12 cellular contexts compared by ENCODE assay signal in the genomic region with DNA sequence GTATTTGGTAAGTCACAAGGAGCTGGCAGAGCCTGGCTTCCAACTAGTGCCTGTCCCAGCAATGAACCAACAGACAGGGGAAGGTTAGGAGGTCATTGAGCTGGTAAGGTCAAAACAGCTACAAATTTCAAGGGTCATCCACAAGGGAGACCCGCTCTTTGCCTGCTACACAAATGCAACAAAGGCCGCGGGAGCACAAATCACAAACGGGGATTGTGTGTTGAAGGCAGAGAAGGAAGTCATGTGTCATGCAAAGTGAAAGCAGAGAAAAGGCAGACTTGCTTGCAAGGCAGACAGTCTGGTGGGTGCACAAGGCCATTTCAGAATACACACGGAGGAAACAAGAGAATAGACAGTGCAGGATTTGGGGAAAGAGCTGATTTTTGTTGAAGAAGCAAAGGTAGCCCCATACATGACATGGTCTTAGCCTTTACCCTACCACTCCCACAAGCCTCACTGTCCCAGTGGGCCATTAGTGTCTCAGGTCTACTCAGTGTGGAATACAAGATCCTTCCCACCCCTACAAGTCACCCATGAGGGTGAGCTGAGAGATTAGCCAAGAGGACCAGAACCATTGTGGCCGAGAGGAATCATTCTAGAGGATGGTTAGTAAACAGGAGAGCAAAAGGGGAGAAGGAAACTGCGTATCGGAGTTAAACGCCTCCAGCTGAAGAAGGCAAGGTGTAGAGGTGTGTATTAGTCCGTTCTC. TPM values are rescaled to one million over a fixed set of nuclear protein-coding genes. Genes with fewer than 3 reads are reported as not detected.
DNase-seq lines count a peak whose midpoint lies in the region; ATAC-seq lines count a peak whose summit lies in the region.
"Had no signal": no experiment of that assay in that cellular context is flagged by ENCODE, and none has a peak within 500 bp of the region (broad histone marks: within the 10 kb centered on the region; RNA-seq: fewer than 3 reads in every experiment).

No MANE protein-coding gene starts in this region.

- H3K36me3 Mint-ChIP-seq in T-helper 17 cell (ENCODE audit: low read depth): no peaks in the 10 kb centered on the region

- H3K4me3 Mint-ChIP-seq in T-helper 17 cell: peak overlapping the region; percentile 69

- peaks cover 38% of the 10 kb centered on the region for H3K4me1 Mint-ChIP-seq in T-helper 17 cell

- 72% methylated on average over 10 of the region's 10 CpGs for WGBS in right cardiac atrium

- ATAC-seq in T-helper 17 cell (peak; percentile 77), right cardiac atrium (peak; percentile 14 to 40), HG03565 (IDR thresholded peaks at IDR 0.05; ENCODE audit: unreplicated experiment) (no peak)
- ATAC-seq: Panc1 had no signal

- no peaks in the 10 kb centered on the region for H3K27me3 ChIP-seq in right cardiac atrium (ENCODE audit: control insufficient read depth, insufficient read depth)

- H3K27me3 Mint-ChIP-seq in T-helper 17 cell: no peaks in the 10 kb centered on the region

- in situ Hi-C loops in ACHN (cut with HindIII; ENCODE audit: low pct_ligation_motif_present, low pct_unique_long_range_greater_than_20kb, low sequenced_read_pairs): no loop called here

- no peaks in the 10 kb centered on the region for H3K4me1 ChIP-seq in right cardiac atrium (ENCODE audit: control insufficient read depth, insufficient read depth, low read length)

- no peak overlapping the region for H3K27ac ChIP-seq in right cardiac atrium (ENCODE audit: low read length)
- H3K27ac ChIP-seq: HL-60 had no signal

- H3K27ac Mint-ChIP-seq in T-helper 17 cell: peak overlapping the region; percentile 92

- no peaks in the 10 kb centered on the region for H3K9me3 ChIP-seq in T-helper 17 cell (ENCODE audit: control insufficient read depth, low read length, poor library complexity, severe bottlenecking)
- H3K9me3 ChIP-seq in right cardiac atrium (ENCODE audit: control insufficient read depth, low read length): no peaks in the 10 kb centered on the region

- peak in 1 of 3 donors; percentile 12 for DNase-seq in T-helper 17 cell
- DNase-seq in activated T-cell treated with anti-CD3 and anti-CD28 coated beads, Interleukin-2, amount 50 U/mL, for 1 hour: peak; percentile 46
- no peak for DNase-seq in right cardiac atrium
- DNase-seq in stimulated activated CD4-positive, alpha-beta T cell treated with anti-CD3 and anti-CD28 coated beads, TNF-alpha, amount 100 ng/mL, for 1 hour (ENCODE audit: low read depth in 3 of 3, low spot score in 1 of 3): peak; percentile 3 to 24 (median 23)
- DNase-seq in ACHN: no peak
- DNase-seq in cerebellar nuclear complex (lab: John Stamatoyannopoulos, UW): no peak
- DNase-seq in effector CD8-positive, alpha-beta T cell (lab: John Stamatoyannopoulos, UW): no peak
- DNase-seq: HCEC 1CT, NCI-H1694 had no signal

- intact Hi-C loops in right cardiac atrium (cut with DNase I): no loop called here

- H3K4me3 ChIP-seq in right cardiac atrium (ENCODE audit: low read length): no peak overlapping the region

RNA-seq across cellular contexts. Expression of a gene that starts 18.1 kb away (rescaled TPM):
- total RNA-seq in T-helper 17 cell: 100 to 1,000 TPM; 275 to 286 TPM
- 100 to 1,000 TPM in 3 of 4 donors, 10 to 100 TPM in 1; 67.5 to 161 (median 121) TPM for total RNA-seq in right cardiac atrium
- polyA plus RNA-seq in right cardiac atrium: 95.3 TPM

Comparison
In these comparisons a context has a peak if more than half of its experiments do, and no peak if none do; other contexts are left out.
1. DNase-seq: peak in activated T-cell treated with anti-CD3 and anti-CD28 coated beads, Interleukin-2, amount 50 U/mL, for 1 hour (single experiment) and stimulated activated CD4-positive, alpha-beta T cell treated with anti-CD3 and anti-CD28 coated beads, TNF-alpha, amount 100 ng/mL, for 1 hour (3 of 3); none in right cardiac atrium (0 of 3), ACHN (single experiment), cerebellar nuclear complex (0 of 2) and effector CD8-positive, alpha-beta T cell (single experiment).